17 cellular contexts compared by ENCODE assay signal in genomic region chrX:123336666-123337065, GRCh38.
DNase-seq lines count a peak whose midpoint lies in the region; ATAC-seq and TF ChIP-seq lines count a peak whose summit lies in the region.
"Had no signal": no experiment of that assay in that cellular context is flagged by ENCODE, and none has a peak within 500 bp of the region (broad histone marks: within the 10 kb centered on the region; RNA-seq: fewer than 3 reads in every experiment).

No MANE protein-coding gene starts in this region.

- H3K79me2 ChIP-seq in mammary epithelial cell (ENCODE audit: insufficient read depth, low read length) (no peaks in the 10 kb centered on the region), PC-3 (ENCODE audit: low read length) (no peaks in the 10 kb centered on the region), MM.1S (ENCODE audit: low read length) (no peaks in the 10 kb centered on the region)

- H3K9me2 ChIP-seq in PC-3 (replicated peaks; ENCODE audit: low read length) (no peaks in the 10 kb centered on the region), MM.1S (replicated peaks; ENCODE audit: insufficient read depth, low read length) (no peaks in the 10 kb centered on the region)

- no peaks in the 10 kb centered on the region for H4K20me1 ChIP-seq in mammary epithelial cell (ENCODE audit: insufficient read depth, low read length)
- no peaks in the 10 kb centered on the region for H4K20me1 ChIP-seq in PC-3 (ENCODE audit: low read length)
- H4K20me1 ChIP-seq in MM.1S (ENCODE audit: insufficient read depth, low read length), result no peaks in the 10 kb centered on the region
- H4K20me1 ChIP-seq: BLaER1 had no signal

- POLR2A ChIA-PET in MCF 10A (lab: Yijun Ruan, JAX), result no interaction called here
- POLR2A ChIA-PET in PC-3 (lab: Charles Lee; ENCODE audit: unreplicated experiment), result no interaction called here
- POLR2A ChIA-PET in activated CD8-positive, alpha-beta T cell treated with anti-CD3 and anti-CD28 coated beads, Interleukin-2, amount 10 ng/mL, durations not matched to agents 7 days and 5 days (lab: Charles Lee), result no interaction called here

- H3K27me3 Mint-ChIP-seq in MCF 10A (ENCODE audit: insufficient read depth, unreplicated experiment), result no peaks in the 10 kb centered on the region
- no peaks in the 10 kb centered on the region for H3K27me3 Mint-ChIP-seq in activated CD8-positive, alpha-beta T cell treated with anti-CD3 and anti-CD28 coated beads, Interleukin-2, amount 10 ng/mL, durations not matched to agents 7 days and 5 days (ENCODE audit: low read depth)
- H3K27me3 Mint-ChIP-seq: CD8-positive, alpha-beta memory T cell had no signal

- H3K36me3 ChIP-seq in mammary epithelial cell (ENCODE audit: insufficient read depth, low read length) (no peaks in the 10 kb centered on the region), PC-3 (ENCODE audit: low read depth, low read length) (no peaks in the 10 kb centered on the region), MM.1S (replicated peaks; ENCODE audit: insufficient read depth, low read length) (no peaks in the 10 kb centered on the region)
- H3K36me3 ChIP-seq: BLaER1 had no signal

- H3K9ac ChIP-seq in mammary epithelial cell (ENCODE audit: insufficient read depth, low read length) (no peak overlapping the region), PC-3 (ENCODE audit: low read length) (no peak overlapping the region), MM.1S (ENCODE audit: low read length) (no peak overlapping the region)
- H3K9ac ChIP-seq: BLaER1 had no signal

- DNase-seq in mammary epithelial cell, result peak; percentile 19
- no peak for DNase-seq in MCF 10A (ENCODE audit: unreplicated experiment)
- DNase-seq in PC-3, result peak; percentile 57
- DNase-seq in kidney tubule cell (ENCODE audit: low spot score), result peak; percentile 51
- no peak for DNase-seq in MM.1S
- DNase-seq in activated CD8-positive, alpha-beta T cell treated with anti-CD3 and anti-CD28 coated beads, Interleukin-2, amount 10 ng/mL, durations not matched to agents 7 days and 5 days, result no peak
- no peak for DNase-seq in effector CD4-positive, alpha-beta T cell
- DNase-seq: AML-193; Caco-2; CD8-positive, alpha-beta memory T cell; DMS53; GOT3; H9 had no signal

- H3K36me3 Mint-ChIP-seq in MCF 10A (ENCODE audit: insufficient read depth, unreplicated experiment), result no peaks in the 10 kb centered on the region
- no peaks in the 10 kb centered on the region for H3K36me3 Mint-ChIP-seq in activated CD8-positive, alpha-beta T cell treated with anti-CD3 and anti-CD28 coated beads, Interleukin-2, amount 10 ng/mL, durations not matched to agents 7 days and 5 days (ENCODE audit: low read depth)
- H3K36me3 Mint-ChIP-seq: CD8-positive, alpha-beta memory T cell had no signal

- no peak for TF ChIP-seq CTCF in mammary epithelial cell (conservative IDR thresholded peaks at IDR 0.05 in 1 of 2, IDR thresholded peaks at IDR 0.05 in 1 of 2; ENCODE audit: extremely low read depth in 1 of 2, insufficient read depth in 1 of 2, low read depth in 1 of 2, low read length in 2 of 2)
- no peak for TF ChIP-seq CTCF in MCF 10A (IDR thresholded peaks at IDR 0.05; ENCODE audit: unreplicated experiment)
- no peak for TF ChIP-seq CTCF in PC-3 (conservative IDR thresholded peaks at IDR 0.05; ENCODE audit: low read depth, low read length)
- TF ChIP-seq CTCF in MM.1S (IDR thresholded peaks at IDR 0.05; ENCODE audit: low read length), result no peak

- no TSS peak for BruUV-seq in mammary epithelial cell (replicated peaks; lab: Mats Ljungman, UMichigan)
- BruUV-seq in MCF 10A (replicated peaks; lab: Mats Ljungman, UMichigan), result no TSS peak
- BruUV-seq in PC-3 (replicated peaks; lab: Mats Ljungman, UMichigan), result no TSS peak

- H3K9me3 ChIP-seq in mammary epithelial cell (replicated peaks; ENCODE audit: insufficient read depth, low read length) (no peaks in the 10 kb centered on the region), PC-3 (ENCODE audit: low read length) (no peaks in the 10 kb centered on the region), MM.1S (replicated peaks; ENCODE audit: insufficient read depth, low read length) (no peaks in the 10 kb centered on the region)
- H3K9me3 ChIP-seq: BLaER1, Caco-2 had no signal

- H3K27ac ChIP-seq in mammary epithelial cell (ENCODE audit: insufficient read depth, low read depth, low read length), result no peak overlapping the region
- no peak overlapping the region for H3K27ac ChIP-seq in PC-3 (ENCODE audit: low read length)
- no peak overlapping the region for H3K27ac ChIP-seq in MM.1S (ENCODE audit: low read length)
- H3K27ac ChIP-seq: 22Rv1, BLaER1 had no signal

- in situ Hi-C loops in mammary epithelial cell (cut with MboI; ENCODE audit: low sequenced_read_pairs in 2 of 2), result no loop called here

- H3K4me1 ChIP-seq in mammary epithelial cell (ENCODE audit: insufficient read depth, low read length), result no peaks in the 10 kb centered on the region
- H3K4me1 ChIP-seq in PC-3 (ENCODE audit: insufficient read depth, low read length), result peaks cover 7% of the 10 kb centered on the region; the same call in 1 of the 2 replicates
- H3K4me1 ChIP-seq in MM.1S (ENCODE audit: low read length), result no peaks in the 10 kb centered on the region
- H3K4me1 ChIP-seq: BLaER1, Caco-2 had no signal

- H3F3A ChIP-seq in PC-3 (ENCODE audit: low read length, unreplicated experiment) (no peaks in the 10 kb centered on the region), MM.1S (ENCODE audit: insufficient read depth, low read length) (no peaks in the 10 kb centered on the region)

- no peak overlapping the region for H2AFZ ChIP-seq in mammary epithelial cell (ENCODE audit: low read depth, low read length)
- H2AFZ ChIP-seq in PC-3 (ENCODE audit: low read length), result no peak overlapping the region
- H2AFZ ChIP-seq in MM.1S (ENCODE audit: low read length), result no peak overlapping the region

- H3K27ac Mint-ChIP-seq in MCF 10A (ENCODE audit: low read depth, unreplicated experiment), result no peak overlapping the region
- H3K27ac Mint-ChIP-seq in activated CD8-positive, alpha-beta T cell treated with anti-CD3 and anti-CD28 coated beads, Interleukin-2, amount 10 ng/mL, durations not matched to agents 7 days and 5 days, result no peak overlapping the region
- H3K27ac Mint-ChIP-seq: CD8-positive, alpha-beta memory T cell; H9 had no signal

- WGBS in mammary epithelial cell (ENCODE audit: low coverage, missing lambda C conversion rate), result 64% methylated on average over 1 of the region's 1 CpG

- intact Hi-C loops in mammary epithelial cell (cut with micrococcal nuclease) (no loop called here), MCF 10A (cut with micrococcal nuclease) (no loop called here), PC-3 (cut with micrococcal nuclease) (loop anchor here (10.0 kb wide), 1 partner anchor 162 kb away; no protein-coding TSS in a partner anchor)

- CTCF ChIA-PET in mammary epithelial cell (lab: Charles Lee; ENCODE audit: low non-redundant PET), result no interaction called here
- CTCF ChIA-PET in MCF 10A (lab: Yijun Ruan, JAX), result interaction anchor here (0.6 kb wide), 2 partner anchors 86 to 619 kb away, joined by 3 read pairs; no protein-coding TSS in a partner anchor
- CTCF ChIA-PET in PC-3 (lab: Charles Lee), result no interaction called here
- CTCF ChIA-PET in activated CD8-positive, alpha-beta T cell treated with anti-CD3 and anti-CD28 coated beads, Interleukin-2, amount 10 ng/mL, durations not matched to agents 7 days and 5 days (lab: Charles Lee), result no interaction called here

- dilution Hi-C loops in mammary epithelial cell (cut with HindIII; ENCODE audit: low sequenced_read_pairs), result no loop called here

- peak; percentile 73 for ATAC-seq in PC-3
- ATAC-seq in activated CD8-positive, alpha-beta T cell treated with anti-CD3 and anti-CD28 coated beads, Interleukin-2, amount 10 ng/mL, durations not matched to agents 7 days and 5 days, result no peak
- ATAC-seq: GM12878, HepG2 had no signal

- peaks cover 33% of the 10 kb centered on the region for H3K9me3 Mint-ChIP-seq in MCF 10A (ENCODE audit: unreplicated experiment)
- H3K9me3 Mint-ChIP-seq in activated CD8-positive, alpha-beta T cell treated with anti-CD3 and anti-CD28 coated beads, Interleukin-2, amount 10 ng/mL, durations not matched to agents 7 days and 5 days (ENCODE audit: insufficient read depth), result no peaks in the 10 kb centered on the region
- H3K9me3 Mint-ChIP-seq: CD8-positive, alpha-beta memory T cell had no signal

- H3K27me3 ChIP-seq in mammary epithelial cell (ENCODE audit: insufficient read depth, low read length), result no peaks in the 10 kb centered on the region
- H3K27me3 ChIP-seq in PC-3 (ENCODE audit: low read length), result no peaks in the 10 kb centered on the region
- H3K27me3 ChIP-seq in MM.1S (replicated peaks; ENCODE audit: insufficient read depth, low read length), result no peaks in the 10 kb centered on the region

- no peak overlapping the region for H3K4me3 Mint-ChIP-seq in MCF 10A (ENCODE audit: unreplicated experiment)
- H3K4me3 Mint-ChIP-seq in activated CD8-positive, alpha-beta T cell treated with anti-CD3 and anti-CD28 coated beads, Interleukin-2, amount 10 ng/mL, durations not matched to agents 7 days and 5 days, result no peak overlapping the region
- H3K4me3 Mint-ChIP-seq: CD8-positive, alpha-beta memory T cell; H9 had no signal

- H3K4me3 ChIP-seq in mammary epithelial cell (replicated peaks in 1 of 3; ENCODE audit: insufficient read depth in 1 of 3, low read depth in 2 of 3, low read length in 3 of 3) (no peak overlapping the region), PC-3 (ENCODE audit: low read length) (no peak overlapping the region), MM.1S (ENCODE audit: low read length) (no peak overlapping the region)
- H3K4me3 ChIP-seq: BLaER1, GM12878 had no signal

- H3K4me2 ChIP-seq in mammary epithelial cell (ENCODE audit: insufficient read depth, low read depth, low read length) (no peak overlapping the region), PC-3 (ENCODE audit: low read length) (no peak overlapping the region), MM.1S (ENCODE audit: low read depth, low read length) (no peak overlapping the region)
- H3K4me2 ChIP-seq: BLaER1 had no signal

- no peaks in the 10 kb centered on the region for H3K4me1 Mint-ChIP-seq in MCF 10A (ENCODE audit: insufficient read depth, unreplicated experiment)
- no peaks in the 10 kb centered on the region for H3K4me1 Mint-ChIP-seq in activated CD8-positive, alpha-beta T cell treated with anti-CD3 and anti-CD28 coated beads, Interleukin-2, amount 10 ng/mL, durations not matched to agents 7 days and 5 days (ENCODE audit: low read depth)
- H3K4me1 Mint-ChIP-seq: CD8-positive, alpha-beta memory T cell had no signal

Comparison
In these comparisons a context has a peak if more than half of its experiments do, and no peak if none do; other contexts are left out.
1. DNase-seq: peak in mammary epithelial cell (single experiment), PC-3 (single experiment) and kidney tubule cell (single experiment); none in MCF 10A (single experiment), MM.1S (single experiment), activated CD8-positive, alpha-beta T cell treated with anti-CD3 and anti-CD28 coated beads, Interleukin-2, amount 10 ng/mL, durations not matched to agents 7 days and 5 days (single experiment) and effector CD4-positive, alpha-beta T cell (single experiment).